In the genomic region with DNA sequence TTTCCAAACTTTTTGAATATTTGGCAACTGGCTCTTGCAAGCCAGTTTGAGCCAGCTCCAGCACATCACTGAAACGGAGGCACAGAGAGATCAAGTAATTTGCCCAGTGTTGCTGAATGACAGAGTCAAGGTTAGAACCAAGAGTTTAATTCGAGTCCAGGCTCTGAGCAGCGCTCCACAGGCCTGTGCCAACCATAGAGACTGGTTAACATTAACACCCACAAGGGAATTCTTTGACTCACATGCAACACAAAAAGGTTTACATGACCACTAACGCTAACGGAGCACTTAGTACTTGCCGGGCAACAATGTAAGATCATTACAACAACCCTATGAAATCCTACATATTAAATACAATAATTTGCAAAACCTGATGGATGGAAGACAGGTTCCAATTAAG, we compare ENCODE assay signal across 8 cellular contexts. TPM values are rescaled to one million over a fixed set of nuclear protein-coding genes. Genes with fewer than 3 reads are reported as not detected.
A peak's percentile ranks its signal among the peaks of the same experiment; 100 is the strongest.
DNase-seq lines count a peak whose midpoint lies in the region; ATAC-seq and TF ChIP-seq lines count a peak whose summit lies in the region.

No MANE protein-coding gene starts in this region.

- no peaks in the 10 kb centered on the region for H3K27me3 ChIP-seq in BJ (ENCODE audit: control insufficient read depth, insufficient read depth, low read length)
- no peaks in the 10 kb centered on the region for H3K27me3 ChIP-seq in naive thymus-derived CD4-positive, alpha-beta T cell (ENCODE audit: control insufficient read depth in 2 of 2, insufficient read depth in 2 of 2, low read length in 2 of 2)

- peak overlapping the region in 1 of 3 donors; percentile 13 for H3K27ac Mint-ChIP-seq in IgD-negative memory B cell
- H3K27ac Mint-ChIP-seq in naive thymus-derived CD4-positive, alpha-beta T cell: peak overlapping the region; percentile 78 to 98 (median 90)

- POLR2A ChIA-PET in BJ (lab: Charles Lee): interaction anchor here (0.6 kb wide), 1 partner anchor 330 kb away, joined by 3 read pairs; no protein-coding TSS in a partner anchor
- POLR2A ChIA-PET in naive thymus-derived CD4-positive, alpha-beta T cell (lab: Charles Lee): interaction anchor here (1.0 to 12.7 kb wide), 10 partner anchors 14 to 333 kb away, joined by 3 to 169 read pairs (median 12); a partner anchor contains a TSS

- no peaks in the 10 kb centered on the region for H3K9me3 Mint-ChIP-seq in IgD-negative memory B cell
- no peaks in the 10 kb centered on the region for H3K9me3 Mint-ChIP-seq in naive thymus-derived CD4-positive, alpha-beta T cell

- TF ChIP-seq CTCF in BJ (IDR thresholded peaks at IDR 0.05; ENCODE audit: insufficient read depth, low read depth, low read length): no peak

- no peak for ATAC-seq in naive thymus-derived CD4-positive, alpha-beta T cell
- ATAC-seq in GM21447 (IDR thresholded peaks at IDR 0.05; ENCODE audit: unreplicated experiment): no peak

- peaks cover 27 to 36% of the 10 kb centered on the region in 2 donors for H3K4me1 ChIP-seq in naive thymus-derived CD4-positive, alpha-beta T cell (ENCODE audit: control insufficient read depth in 2 of 2, insufficient read depth in 2 of 2, low read length in 2 of 2)

- peaks cover 24 to 26% (median 25%) of the 10 kb centered on the region in 3 donors for H3K4me1 Mint-ChIP-seq in IgD-negative memory B cell
- H3K4me1 Mint-ChIP-seq in naive thymus-derived CD4-positive, alpha-beta T cell: peaks cover 35 to 61% (median 50%) of the 10 kb centered on the region in 7 donors

- H3K4me3 Mint-ChIP-seq in IgD-negative memory B cell: peak overlapping the region; percentile 86 to 93 (median 90)
- H3K4me3 Mint-ChIP-seq in naive thymus-derived CD4-positive, alpha-beta T cell: peak overlapping the region; percentile 84 to 96 (median 90)

- H3K4me3 ChIP-seq in BJ (ENCODE audit: low read depth, low read length): peak overlapping the region; percentile 77
- H3K4me3 ChIP-seq in naive thymus-derived CD4-positive, alpha-beta T cell (ENCODE audit: low read length): peak overlapping the region; percentile 96

- H3K27me3 Mint-ChIP-seq in IgD-negative memory B cell: no peaks in the 10 kb centered on the region
- peaks cover 0 to 5% (median 0%) of the 10 kb centered on the region in 5 donors for H3K27me3 Mint-ChIP-seq in naive thymus-derived CD4-positive, alpha-beta T cell

- DNase-seq in BJ (ENCODE audit: low read depth) (no peak), astrocyte of the hippocampus (ENCODE audit: low read depth, low spot score) (peak; percentile 45), mesenteric fat pad (ENCODE audit: low spot score) (no peak), caudate nucleus (lab: John Stamatoyannopoulos, UW) (no peak), NCI-H1417 (lab: John Stamatoyannopoulos, UW) (no peak)
- peak in 2 of 9 donors; percentile 30 to 31 for DNase-seq in naive thymus-derived CD4-positive, alpha-beta T cell

- H3K27ac ChIP-seq in naive thymus-derived CD4-positive, alpha-beta T cell (ENCODE audit: low read depth, low read length): peak overlapping the region; percentile 89
- H3K27ac ChIP-seq in caudate nucleus (ENCODE audit: low read depth, low read length): no peak overlapping the region

- H3K36me3 Mint-ChIP-seq in IgD-negative memory B cell: no peaks in the 10 kb centered on the region
- peaks cover 0 to 10% (median 1%) of the 10 kb centered on the region in 5 donors for H3K36me3 Mint-ChIP-seq in naive thymus-derived CD4-positive, alpha-beta T cell

- H3K36me3 ChIP-seq in BJ (ENCODE audit: control insufficient read depth, insufficient read depth, low read length): peaks cover 1% of the 10 kb centered on the region; the same call in 1 of the 2 replicates
- peaks cover 0 to 7% (median 0%) of the 10 kb centered on the region in 3 experiments for H3K36me3 ChIP-seq in naive thymus-derived CD4-positive, alpha-beta T cell (ENCODE audit: control insufficient read depth in 2 of 3, insufficient read depth in 3 of 3, low read length in 3 of 3)

- H3K9me3 ChIP-seq in naive thymus-derived CD4-positive, alpha-beta T cell (ENCODE audit: control insufficient read depth in 2 of 3, low read length in 3 of 3): no peaks in the 10 kb centered on the region

- CTCF ChIA-PET in BJ (lab: Yijun Ruan, JAX): interaction anchor here (0.7 kb wide), 1 partner anchor 335 kb away, joined by 4 read pairs; no protein-coding TSS in a partner anchor
- CTCF ChIA-PET in naive thymus-derived CD4-positive, alpha-beta T cell (lab: Charles Lee): interaction anchor here (0.8 to 4.1 kb wide), 9 partner anchors 12 to 463 kb away, joined by 3 to 28 read pairs (median 5); no protein-coding TSS in a partner anchor

- intact Hi-C loops in naive thymus-derived CD4-positive, alpha-beta T cell (cut with micrococcal nuclease): loop anchor here (5.0 kb wide), 3 partner anchors 186 to 409 kb away; a partner anchor contains a TSS

RNA-seq across cellular contexts. Expression of a gene that starts 1.5 kb away (rescaled TPM):
- polyA plus RNA-seq in BJ (2011; rRNA removed) (34.5 and 68.9 TPM in 2 replicates), IgD-negative memory B cell (42.7 TPM)
- polyA minus RNA-seq in BJ (2011; rRNA and poly(A)+ RNA removed): 7.8 and 10.0 TPM in 2 replicates
- 100 to 1,000 TPM in 4 of 5 experiments, 10 to 100 TPM in 1; 89.5 to 206 (median 149) TPM for total RNA-seq in naive thymus-derived CD4-positive, alpha-beta T cell
- 100 to 1,000 TPM; 407 to 462 TPM for polyA plus RNA-seq in naive thymus-derived CD4-positive, alpha-beta T cell
- 18.1 TPM for total RNA-seq in mesenteric fat pad

RNA-seq across cellular contexts. Expression of a gene that starts 55.7 kb away (rescaled TPM):
- polyA plus RNA-seq in BJ (2011; rRNA removed) (39.9 and 57.6 TPM in 2 replicates), IgD-negative memory B cell (13.6 TPM)
- 42.3 and 42.7 TPM in 2 replicates for polyA minus RNA-seq in BJ (2011; rRNA and poly(A)+ RNA removed)
- total RNA-seq in naive thymus-derived CD4-positive, alpha-beta T cell: 100 to 1,000 TPM; 166 to 228 (median 176) TPM
- 10 to 100 TPM; 10.5 to 13.6 TPM for polyA plus RNA-seq in naive thymus-derived CD4-positive, alpha-beta T cell
- total RNA-seq in mesenteric fat pad: 97.6 TPM
